1 cellular context compared by ENCODE assay signal in the genomic region with DNA sequence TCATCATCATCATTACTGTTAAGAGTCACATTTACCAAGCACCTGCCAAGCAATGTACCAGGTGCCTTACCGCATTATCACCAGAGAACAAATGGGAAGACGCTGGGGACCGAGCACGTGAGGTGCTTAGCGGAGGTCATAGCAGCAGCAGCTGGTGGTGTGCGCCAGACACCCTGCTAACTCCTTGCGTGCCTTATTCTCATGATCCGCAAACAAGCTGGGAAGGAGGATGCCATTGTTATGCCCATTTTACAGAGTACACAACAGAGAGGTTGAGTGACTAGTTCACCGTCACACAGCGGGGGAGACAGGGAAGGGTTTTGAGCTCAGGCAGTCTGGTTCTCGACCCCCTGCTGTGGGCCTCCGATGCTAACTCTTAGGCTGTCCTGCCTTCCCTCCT.
A peak's percentile ranks its signal among the peaks of the same experiment; 100 is the strongest.
TF ChIP-seq lines count a peak whose summit lies in the region.

No MANE protein-coding gene starts in this region.

TF ChIP-seq in HEK293, 187 proteins besides CTCF, POLR2A, EP300 and RAD21:
- TF ChIP-seq, protein P1, sequence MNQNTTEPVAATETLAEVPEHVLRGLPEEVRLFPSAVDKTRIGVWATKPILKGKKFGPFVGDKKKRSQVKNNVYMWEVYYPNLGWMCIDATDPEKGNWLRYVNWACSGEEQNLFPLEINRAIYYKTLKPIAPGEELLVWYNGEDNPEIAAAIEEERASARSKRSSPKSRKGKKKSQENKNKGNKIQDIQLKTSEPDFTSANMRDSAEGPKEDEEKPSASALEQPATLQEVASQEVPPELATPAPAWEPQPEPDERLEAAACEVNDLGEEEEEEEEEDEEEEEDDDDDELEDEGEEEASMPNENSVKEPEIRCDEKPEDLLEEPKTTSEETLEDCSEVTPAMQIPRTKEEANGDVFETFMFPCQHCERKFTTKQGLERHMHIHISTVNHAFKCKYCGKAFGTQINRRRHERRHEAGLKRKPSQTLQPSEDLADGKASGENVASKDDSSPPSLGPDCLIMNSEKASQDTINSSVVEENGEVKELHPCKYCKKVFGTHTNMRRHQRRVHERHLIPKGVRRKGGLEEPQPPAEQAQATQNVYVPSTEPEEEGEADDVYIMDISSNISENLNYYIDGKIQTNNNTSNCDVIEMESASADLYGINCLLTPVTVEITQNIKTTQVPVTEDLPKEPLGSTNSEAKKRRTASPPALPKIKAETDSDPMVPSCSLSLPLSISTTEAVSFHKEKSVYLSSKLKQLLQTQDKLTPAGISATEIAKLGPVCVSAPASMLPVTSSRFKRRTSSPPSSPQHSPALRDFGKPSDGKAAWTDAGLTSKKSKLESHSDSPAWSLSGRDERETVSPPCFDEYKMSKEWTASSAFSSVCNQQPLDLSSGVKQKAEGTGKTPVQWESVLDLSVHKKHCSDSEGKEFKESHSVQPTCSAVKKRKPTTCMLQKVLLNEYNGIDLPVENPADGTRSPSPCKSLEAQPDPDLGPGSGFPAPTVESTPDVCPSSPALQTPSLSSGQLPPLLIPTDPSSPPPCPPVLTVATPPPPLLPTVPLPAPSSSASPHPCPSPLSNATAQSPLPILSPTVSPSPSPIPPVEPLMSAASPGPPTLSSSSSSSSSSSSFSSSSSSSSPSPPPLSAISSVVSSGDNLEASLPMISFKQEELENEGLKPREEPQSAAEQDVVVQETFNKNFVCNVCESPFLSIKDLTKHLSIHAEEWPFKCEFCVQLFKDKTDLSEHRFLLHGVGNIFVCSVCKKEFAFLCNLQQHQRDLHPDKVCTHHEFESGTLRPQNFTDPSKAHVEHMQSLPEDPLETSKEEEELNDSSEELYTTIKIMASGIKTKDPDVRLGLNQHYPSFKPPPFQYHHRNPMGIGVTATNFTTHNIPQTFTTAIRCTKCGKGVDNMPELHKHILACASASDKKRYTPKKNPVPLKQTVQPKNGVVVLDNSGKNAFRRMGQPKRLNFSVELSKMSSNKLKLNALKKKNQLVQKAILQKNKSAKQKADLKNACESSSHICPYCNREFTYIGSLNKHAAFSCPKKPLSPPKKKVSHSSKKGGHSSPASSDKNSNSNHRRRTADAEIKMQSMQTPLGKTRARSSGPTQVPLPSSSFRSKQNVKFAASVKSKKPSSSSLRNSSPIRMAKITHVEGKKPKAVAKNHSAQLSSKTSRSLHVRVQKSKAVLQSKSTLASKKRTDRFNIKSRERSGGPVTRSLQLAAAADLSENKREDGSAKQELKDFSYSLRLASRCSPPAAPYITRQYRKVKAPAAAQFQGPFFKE (tag by site-specific recombination; IDR thresholded peaks at IDR 0.05; ENCODE audit: borderline replicate concordance), result no peak
- peak; percentile 97 for TF ChIP-seq ZNF768 (tag by site-specific recombination; IDR thresholded peaks at IDR 0.05)
- no peak for TF ChIP-seq ZNF677 (tag by site-specific recombination; IDR thresholded peaks at IDR 0.05)
- TF ChIP-seq ZNF558 (tag by site-specific recombination; IDR thresholded peaks at IDR 0.05), result no peak
- peak; percentile 31; the same call in 1 of the 2 replicates for TF ChIP-seq GLIS2 (tag by site-specific recombination; IDR thresholded peaks at IDR 0.05)
- TF ChIP-seq ZNF354C (tag by site-specific recombination; IDR thresholded peaks at IDR 0.05; ENCODE audit: borderline replicate concordance, low read depth), result no peak
- TF ChIP-seq ZNF335 (tag by site-specific recombination; conservative IDR thresholded peaks at IDR 0.05), result no peak
